Comparison of ENCODE assay signal across 1 cellular context in the genomic region with DNA sequence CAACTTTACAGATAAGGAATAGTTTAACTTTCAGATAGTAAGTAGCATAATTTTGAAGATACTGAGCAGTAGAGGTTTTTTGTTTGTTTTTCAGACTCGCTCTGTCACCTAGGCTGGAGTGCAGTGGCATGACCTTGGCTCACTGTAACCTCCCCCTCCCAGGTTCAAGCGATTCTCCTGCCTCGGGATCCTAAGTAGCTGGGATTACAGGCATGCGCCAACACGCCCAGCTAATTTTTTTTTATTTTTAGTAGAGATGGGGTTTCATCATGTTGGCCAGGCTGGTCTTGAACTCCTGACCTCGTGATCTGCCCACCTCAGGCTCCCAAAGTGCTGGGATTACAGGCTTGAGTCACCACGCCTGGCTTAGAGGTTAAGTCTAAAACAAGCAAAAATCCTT.
A peak's percentile ranks its signal among the peaks of the same experiment; 100 is the strongest.
TF ChIP-seq lines count a peak whose summit lies in the region.

No MANE protein-coding gene starts in this region.

TF ChIP-seq in HEK293, 187 proteins besides CTCF, POLR2A, EP300 and RAD21 (continued from another document):
- TF ChIP-seq PRDM6 (tag by site-specific recombination; IDR thresholded peaks at IDR 0.05) (peak; percentile 57), BCL11A (tag by site-specific recombination; IDR thresholded peaks at IDR 0.05; ENCODE audit: low read depth) (0 out of 2 replicates have a peak, but pooled peaks have one; percentile 23), OSR2 (tag by site-specific recombination; IDR thresholded peaks at IDR 0.05) (peak; percentile 74), SP7 (tag by site-specific recombination; IDR thresholded peaks at IDR 0.05) (peak; percentile 59), ZFHX2 (tag by site-specific recombination; conservative IDR thresholded peaks at IDR 0.05) (0 out of 2 replicates have a peak, but pooled peaks have one; percentile 22), ZEB2 (tag by site-specific recombination; IDR thresholded peaks at IDR 0.05) (0 out of 2 replicates have a peak, but pooled peaks have one; percentile 30)
